8 cellular contexts compared by ENCODE assay signal in genomic region chr19:55625004-55625326, GRCh38. TPM values are rescaled to one million over a fixed set of nuclear protein-coding genes. Genes with fewer than 3 reads are reported as not detected.
DNase-seq lines count a peak whose midpoint lies in the region; ATAC-seq and TF ChIP-seq lines count a peak whose summit lies in the region.

No MANE protein-coding gene starts in this region.

- H3K4me2 ChIP-seq in IMR-90 (ENCODE audit: low read depth, low read length) = peak overlapping the region; percentile 97

- H4K8ac ChIP-seq in IMR-90 (ENCODE audit: low read depth in 2 of 2, low read length in 2 of 2) = peak overlapping the region; percentile 11 to 50; a peak in 2 of 4 replicates

- H2BK15ac ChIP-seq in IMR-90 (ENCODE audit: low read depth, low read length) = no peak overlapping the region

- H3K27me3 Mint-ChIP-seq in naive thymus-derived CD4-positive, alpha-beta T cell = peaks cover 0 to 20% (median 0%) of the 10 kb centered on the region in 5 donors

- no peak overlapping the region for H3K56ac ChIP-seq in IMR-90 (ENCODE audit: extremely low read depth, insufficient read depth, low read length)

- peak overlapping the region; percentile 78 to 96 (median 90) for H3K4me3 Mint-ChIP-seq in naive thymus-derived CD4-positive, alpha-beta T cell

- TF ChIP-seq POLR2A in IMR-90 (IDR thresholded peaks at IDR 0.05; ENCODE audit: low read depth, low read length) = no peak

- 25% methylated on average over 4 of the region's 11 CpGs; no CpG with 5 or more reads in 1 of the 2 experiments for WGBS in IMR-90 (ENCODE audit: extremely low coverage in 2 of 2, insufficient read length in 1 of 2), 2 experiments

- TF ChIP-seq CTCF in AG09309 (IDR thresholded peaks at IDR 0.05; ENCODE audit: control insufficient read depth, insufficient read depth, low read depth, low read length, missing control alignments) (no peak), IMR-90 (conservative IDR thresholded peaks at IDR 0.05; ENCODE audit: low read depth, low read length) (no peak)

- POLR2A ChIA-PET in IMR-90 (lab: Charles Lee; ENCODE audit: unreplicated experiment) = interaction anchor here (0.9 to 1.0 kb wide), 2 partner anchors 26 to 72 kb away, joined by 3 to 4 read pairs; partner anchors contain the start of gene FIZ1
- POLR2A ChIA-PET in naive thymus-derived CD4-positive, alpha-beta T cell (lab: Charles Lee) = interaction anchor here (0.6 to 6.9 kb wide), 19 partner anchors 11 to 366 kb away, joined by 3 to 98 read pairs (median 5); partner anchors contain the start of genes FIZ1, ISOC2, KMT5C and PPP6R1

- peak overlapping the region; percentile 89 to 99 (median 98) for H3K27ac Mint-ChIP-seq in naive thymus-derived CD4-positive, alpha-beta T cell

- 0 out of 2 replicates have a peak, but pooled peaks cover 7% of the 10 kb centered on the region for H3K9me1 ChIP-seq in IMR-90 (ENCODE audit: insufficient read depth, low read length)

- H2BK20ac ChIP-seq in IMR-90 (ENCODE audit: low read depth, low read length) = no peak overlapping the region

- H4K91ac ChIP-seq in IMR-90 (ENCODE audit: insufficient read depth, low read depth, low read length) = no peak overlapping the region

- H3K36me3 Mint-ChIP-seq in naive thymus-derived CD4-positive, alpha-beta T cell = peaks cover 0 to 10% (median 5%) of the 10 kb centered on the region in 5 donors

- H3K36me3 ChIP-seq in IMR-90 (ENCODE audit: control insufficient read depth, insufficient read depth, low read length) = peaks cover 13% of the 10 kb centered on the region; the same call in 1 of the 2 replicates
- H3K36me3 ChIP-seq in naive thymus-derived CD4-positive, alpha-beta T cell (ENCODE audit: control insufficient read depth in 2 of 3, insufficient read depth in 3 of 3, low read length in 3 of 3) = peaks cover 0 to 7% (median 0%) of the 10 kb centered on the region in 3 experiments

- dilution Hi-C loops in IMR-90 (cut with HindIII; ENCODE audit: low sequenced_read_pairs, unreplicated experiment) = no loop called here

- no peak for TF ChIP-seq RAD21 in IMR-90 (IDR thresholded peaks at IDR 0.05; ENCODE audit: low read length)

- peaks cover 26 to 59% (median 52%) of the 10 kb centered on the region in 7 donors for H3K4me1 Mint-ChIP-seq in naive thymus-derived CD4-positive, alpha-beta T cell

- no peak overlapping the region for H3K23ac ChIP-seq in IMR-90 (ENCODE audit: low read depth, low read length)

- H3K27ac ChIP-seq in IMR-90 (ENCODE audit: insufficient read depth, low read length) (no peak overlapping the region), cingulate gyrus (ENCODE audit: low read depth, low read length) (peak overlapping the region; percentile 96)
- H3K27ac ChIP-seq in naive thymus-derived CD4-positive, alpha-beta T cell (ENCODE audit: low read depth, low read length) = peak overlapping the region; percentile 100

- no peak overlapping the region for H2BK120ac ChIP-seq in IMR-90 (ENCODE audit: low read depth, low read length)

- H3K9me3 ChIP-seq in IMR-90 (ENCODE audit: control insufficient read depth, insufficient read depth, low read length) = no peaks in the 10 kb centered on the region
- H3K9me3 ChIP-seq in naive thymus-derived CD4-positive, alpha-beta T cell (ENCODE audit: control insufficient read depth in 2 of 3, low read length in 3 of 3) = no peaks in the 10 kb centered on the region

- peak overlapping the region; percentile 59 for H3K4me3 ChIP-seq in AG09309 (ENCODE audit: control insufficient read depth, low read depth, low read length)
- peak overlapping the region; percentile 83 for H3K4me3 ChIP-seq in IMR-90 (ENCODE audit: insufficient read depth, low read depth, low read length)
- H3K4me3 ChIP-seq in naive thymus-derived CD4-positive, alpha-beta T cell (ENCODE audit: low read length) = peak overlapping the region; percentile 76

- CTCF ChIA-PET in IMR-90 (lab: Yijun Ruan, JAX) = interaction anchor here (2.0 kb wide), 1 partner anchor 19 kb away, joined by 6 read pairs; no protein-coding TSS in a partner anchor
- CTCF ChIA-PET in naive thymus-derived CD4-positive, alpha-beta T cell (lab: Charles Lee) = interaction anchor here (0.6 to 3.0 kb wide), 9 partner anchors 8 to 202 kb away, joined by 3 to 10 read pairs (median 4); partner anchors contain the start of genes FIZ1, NAT14 and ZNF865

- peaks cover 0 to 2% (median 0%) of the 10 kb centered on the region in 11 donors for H3K9me3 Mint-ChIP-seq in naive thymus-derived CD4-positive, alpha-beta T cell

- H3K27me3 ChIP-seq in IMR-90 (ENCODE audit: control insufficient read depth, insufficient read depth, low read length) = no peaks in the 10 kb centered on the region
- H3K27me3 ChIP-seq in naive thymus-derived CD4-positive, alpha-beta T cell (ENCODE audit: control insufficient read depth in 2 of 2, insufficient read depth in 2 of 2, low read length in 2 of 2) = no peaks in the 10 kb centered on the region

- 0 out of 2 replicates have a peak overlapping the region, but pooled peaks have one; percentile 58 for H3K14ac ChIP-seq in IMR-90 (replicated peaks; ENCODE audit: low read depth, low read length)

- H3K4ac ChIP-seq in IMR-90 (ENCODE audit: low read depth, low read length) = no peak overlapping the region

- ATAC-seq in IMR-90 (ENCODE audit: low read depth) (no peak), HG03469 (IDR thresholded peaks at IDR 0.05; ENCODE audit: unreplicated experiment) (no peak), HG03565 (IDR thresholded peaks at IDR 0.05; ENCODE audit: unreplicated experiment) (no peak)
- ATAC-seq in naive thymus-derived CD4-positive, alpha-beta T cell = no peak

- DNase-seq in AG09309 (ENCODE audit: low read depth) (no peak), IMR-90 (no peak), H4 (ENCODE audit: low spot score) (no peak), hypothalamus (lab: John Stamatoyannopoulos, UW) (no peak)
- no peak for DNase-seq in naive thymus-derived CD4-positive, alpha-beta T cell

- peak overlapping the region; percentile 93 for H2AFZ ChIP-seq in IMR-90 (replicated peaks; ENCODE audit: low read length, poor library complexity)

- intact Hi-C loops in IMR-90 (cut with micrococcal nuclease) = no loop called here
- intact Hi-C loops in naive thymus-derived CD4-positive, alpha-beta T cell (cut with micrococcal nuclease) = loop anchor here (2.0 to 10.0 kb wide), 6 partner anchors 30 to 1160 kb away; partner anchors contain the start of genes DNAAF3 (in 1 of the 2), LENG9 (in 1 of the 2), U2AF2 (in 1 of the 2) and ZNF579 (in 1 of the 2)

- BruUV-seq in IMR-90 (replicated peaks; lab: Mats Ljungman, UMichigan) = no TSS peak

- H3K18ac ChIP-seq in IMR-90 (ENCODE audit: low read depth, low read length) = no peak overlapping the region

- H2AK5ac ChIP-seq in IMR-90 (ENCODE audit: low read depth, low read length) = no peak overlapping the region

- H2BK5ac ChIP-seq in IMR-90 (ENCODE audit: low read depth, low read length, poor library complexity, severe bottlenecking) = no peak overlapping the region

- H4K20me1 ChIP-seq in IMR-90 (ENCODE audit: insufficient read depth, low read length) = no peaks in the 10 kb centered on the region; the same call in 1 of the 2 replicates

- no peak overlapping the region for H2AK9ac ChIP-seq in IMR-90 (replicated peaks; ENCODE audit: low read depth, low read length, poor library complexity)

- in situ Hi-C loops in IMR-90 (cut with MboI; ENCODE audit: low sequenced_read_pairs) = loop anchor here (25.0 kb wide), 2 partner anchors 338 to 513 kb away; partner anchors contain the start of genes BRSK1, HSPBP1 and PPP1R12C

- H3K4me1 ChIP-seq in IMR-90 (ENCODE audit: control insufficient read depth, insufficient read depth, low read length) = peaks cover 3% of the 10 kb centered on the region; the same call in 1 of the 2 replicates
- H3K4me1 ChIP-seq in naive thymus-derived CD4-positive, alpha-beta T cell (ENCODE audit: control insufficient read depth in 2 of 2, insufficient read depth in 2 of 2, low read length in 2 of 2) = peaks cover 27 to 46% of the 10 kb centered on the region in 2 donors

- H3K9ac ChIP-seq in IMR-90 (ENCODE audit: low read depth, low read length) = peak overlapping the region; percentile 71; the same call in 1 of the 2 replicates

- peaks cover 7 to 30% of the 10 kb centered on the region in 2 experiments for H3K79me1 ChIP-seq in IMR-90 (ENCODE audit: low read depth in 1 of 2, low read length in 2 of 2)

- no peak overlapping the region for H4K5ac ChIP-seq in IMR-90 (ENCODE audit: low read depth, low read length)

RNA-seq across cellular contexts. Expression of gene ZNF784, which starts 0.6 kb away (rescaled TPM):
- total RNA-seq in IMR-90 (2012; rRNA removed) = 2.5 TPM in 2 replicates
- polyA plus RNA-seq in IMR-90 (2012; rRNA removed) = 3.7 and 4.1 TPM in 2 replicates
- polyA plus RNA-seq in IMR-90 (2012; cell fraction: cytosol; rRNA removed) = 3.2 and 4.1 TPM in 2 replicates
- polyA plus RNA-seq in IMR-90 (2012; cell fraction: nucleus; rRNA removed; ENCODE audit: low replicate concordance) = 9.5 and 20.0 TPM in 2 replicates
- 10 to 100 TPM in 2 of 5 experiments, 1 to 10 TPM in 3; 5.1 to 17.1 (median 9.0) TPM for total RNA-seq in naive thymus-derived CD4-positive, alpha-beta T cell
- 1 to 10 TPM in 1 of 2 donors, under 1 TPM in 1; 0.65 to 2.0 TPM for polyA plus RNA-seq in naive thymus-derived CD4-positive, alpha-beta T cell
- total RNA-seq in H4 (2014; rRNA removed; shearing (Covaris generic)) = 5.2 and 7.2 TPM in 2 replicates

RNA-seq across cellular contexts. Expression of gene ZNF580, which starts 15.8 kb away (rescaled TPM):
- 1.4 and 1.7 TPM in 2 replicates for total RNA-seq in IMR-90 (2012; rRNA removed)
- polyA plus RNA-seq in IMR-90 (2012; rRNA removed) = 36.9 and 44.4 TPM in 2 replicates
- 31.7 and 69.6 TPM in 2 replicates for polyA plus RNA-seq in IMR-90 (2012; cell fraction: cytosol; rRNA removed)
- 74.8 and 129 TPM in 2 replicates for polyA plus RNA-seq in IMR-90 (2012; cell fraction: nucleus; rRNA removed; ENCODE audit: low replicate concordance)
- 100 to 1,000 TPM in 2 of 5 experiments, 10 to 100 TPM in 3; 45.2 to 109 (median 65.3) TPM for total RNA-seq in naive thymus-derived CD4-positive, alpha-beta T cell
- 10 to 100 TPM; 14.6 to 20.4 TPM for polyA plus RNA-seq in naive thymus-derived CD4-positive, alpha-beta T cell
- 9.6 and 19.2 TPM in 2 replicates for total RNA-seq in H4 (2014; rRNA removed; shearing (Covaris generic))

RNA-seq across cellular contexts. Expression of gene ZNF581, which starts 18.5 kb away (rescaled TPM):
- total RNA-seq in IMR-90 (2012; rRNA removed) = 9.7 and 10.0 TPM in 2 replicates
- 21.9 and 24.5 TPM in 2 replicates for polyA plus RNA-seq in IMR-90 (2012; rRNA removed)
- 17.7 and 25.7 TPM in 2 replicates for polyA plus RNA-seq in IMR-90 (2012; cell fraction: cytosol; rRNA removed)
- 13.3 and 24.2 TPM in 2 replicates for polyA plus RNA-seq in IMR-90 (2012; cell fraction: nucleus; rRNA removed; ENCODE audit: low replicate concordance)
- 10 to 100 TPM; 27.0 to 35.8 (median 32.1) TPM for total RNA-seq in naive thymus-derived CD4-positive, alpha-beta T cell
- polyA plus RNA-seq in naive thymus-derived CD4-positive, alpha-beta T cell = 10 to 100 TPM; 36.7 to 39.5 TPM
- total RNA-seq in H4 (2014; rRNA removed; shearing (Covaris generic)) = 28.9 and 29.5 TPM in 2 replicates

RNA-seq across cellular contexts. Expression of gene ZNF865, which starts 19.5 kb away (rescaled TPM):
- under 0.01 TPM in 2 replicates for total RNA-seq in IMR-90 (2012; rRNA removed)
- 4.6 and 6.3 TPM in 2 replicates for polyA plus RNA-seq in IMR-90 (2012; rRNA removed)
- 4.5 and 9.2 TPM in 2 replicates for polyA plus RNA-seq in IMR-90 (2012; cell fraction: cytosol; rRNA removed)
- polyA plus RNA-seq in IMR-90 (2012; cell fraction: nucleus; rRNA removed; ENCODE audit: low replicate concordance) = 7.6 and 24.5 TPM in 2 replicates
- 10 to 100 TPM; 13.8 to 22.7 (median 15.3) TPM for total RNA-seq in naive thymus-derived CD4-positive, alpha-beta T cell
- polyA plus RNA-seq in naive thymus-derived CD4-positive, alpha-beta T cell = under 1 TPM; 0.06 to 0.24 TPM
- total RNA-seq in H4 (2014; rRNA removed; shearing (Covaris generic)) = 1.0 TPM in 2 replicates

RNA-seq across cellular contexts. Expression of gene CCDC106, which starts 23.0 kb away (rescaled TPM):
- 2.2 and 2.3 TPM in 2 replicates for total RNA-seq in IMR-90 (2012; rRNA removed)
- polyA plus RNA-seq in IMR-90 (2012; rRNA removed) = 13.6 and 15.0 TPM in 2 replicates
- polyA plus RNA-seq in IMR-90 (2012; cell fraction: cytosol; rRNA removed) = 17.1 and 19.8 TPM in 2 replicates
- polyA plus RNA-seq in IMR-90 (2012; cell fraction: nucleus; rRNA removed; ENCODE audit: low replicate concordance) = 17.7 and 35.9 TPM in 2 replicates
- total RNA-seq in naive thymus-derived CD4-positive, alpha-beta T cell = 1 to 10 TPM; 3.4 to 9.6 (median 4.0) TPM
- 1 to 10 TPM; 2.1 to 2.7 TPM for polyA plus RNA-seq in naive thymus-derived CD4-positive, alpha-beta T cell
- total RNA-seq in H4 (2014; rRNA removed; shearing (Covaris generic)) = 0.45 and 2.4 TPM in 2 replicates
